ENCODE assay signal across 8 cellular contexts in the genomic region with DNA sequence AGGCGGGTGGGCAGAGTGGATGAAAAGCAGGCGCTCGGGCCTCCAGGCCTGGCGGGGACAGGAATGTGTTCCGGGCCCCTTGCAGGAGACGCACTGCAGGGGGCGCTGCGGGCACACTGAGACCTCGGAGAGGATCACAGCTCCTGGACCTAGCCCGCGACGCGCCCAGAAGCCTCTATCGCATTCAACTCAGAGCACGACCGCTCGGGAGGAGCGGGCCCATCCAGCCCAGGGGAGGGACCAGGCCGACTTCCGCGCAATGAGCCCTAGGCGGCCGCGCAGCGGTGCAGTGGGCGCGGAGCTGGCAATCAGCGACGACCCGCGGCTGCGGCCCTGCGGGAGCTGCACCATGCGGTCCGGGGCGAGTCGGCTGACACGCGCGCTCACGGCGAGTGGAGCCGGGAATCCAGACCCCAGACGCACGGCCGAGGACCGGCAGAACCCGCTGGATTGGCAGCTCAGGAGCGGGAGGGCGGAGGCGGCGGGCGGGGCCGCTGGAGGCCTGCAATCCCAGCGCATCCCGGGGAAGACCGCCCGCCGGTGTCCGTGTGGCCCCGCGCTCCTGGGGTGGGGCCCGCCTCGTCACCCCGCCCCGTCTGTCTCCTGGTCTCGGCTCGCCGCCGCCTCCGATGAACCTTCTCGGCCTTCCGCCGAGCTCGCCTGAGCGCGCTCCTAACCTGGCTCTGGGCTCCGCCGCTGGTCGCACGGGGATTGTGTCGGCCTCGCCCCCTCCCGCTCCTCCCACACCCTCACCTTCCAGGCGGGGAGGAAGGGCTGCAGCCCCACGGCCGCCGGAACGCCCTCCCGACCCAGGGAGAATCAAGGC.
DNase-seq lines count a peak whose midpoint lies in the region; ATAC-seq and TF ChIP-seq lines count a peak whose summit lies in the region.

No MANE protein-coding gene starts in this region.

- peak overlapping the region; percentile 57 for H3K4me3 ChIP-seq in astrocyte of the cerebellum (ENCODE audit: low read depth, low read length)

- H3K27ac ChIP-seq in 22Rv1, result peak overlapping the region; percentile 94

- ATAC-seq in GM18508 (IDR thresholded peaks at IDR 0.05; ENCODE audit: insufficient read depth, unreplicated experiment) (peak; percentile 75), HG02981 (IDR thresholded peaks at IDR 0.05; ENCODE audit: unreplicated experiment) (peak; percentile 91)

- DNase-seq in NCI-H1930 (lab: John Stamatoyannopoulos, UW) (peak; percentile 78 to 82), T-helper 22 cell (ENCODE audit: low read depth) (peak; percentile 81), astrocyte of the cerebellum (ENCODE audit: low read depth) (peak; percentile 74), hippocampal formation (lab: John Stamatoyannopoulos, UW) (peak; percentile 91), retina (peak; percentile 97)

- peak; percentile 96 for TF ChIP-seq CTCF in 22Rv1 (IDR thresholded peaks at IDR 0.05)
- TF ChIP-seq CTCF in astrocyte of the cerebellum (IDR thresholded peaks at IDR 0.05; ENCODE audit: low read depth, low read length, missing control alignments), result peak; percentile 80

- in situ Hi-C loops in astrocyte of the cerebellum (cut with HindIII; ENCODE audit: low sequenced_read_pairs), result no loop called here

Comparison
In these comparisons a context has a peak if more than half of its experiments do, and no peak if none do; other contexts are left out.
1. Peak in every context shown above with its lines: DNase-seq, ATAC-seq, H3K4me3 ChIP-seq and H3K27ac ChIP-seq.